ENCODE assay signal across 33 cellular contexts in the genomic region with DNA sequence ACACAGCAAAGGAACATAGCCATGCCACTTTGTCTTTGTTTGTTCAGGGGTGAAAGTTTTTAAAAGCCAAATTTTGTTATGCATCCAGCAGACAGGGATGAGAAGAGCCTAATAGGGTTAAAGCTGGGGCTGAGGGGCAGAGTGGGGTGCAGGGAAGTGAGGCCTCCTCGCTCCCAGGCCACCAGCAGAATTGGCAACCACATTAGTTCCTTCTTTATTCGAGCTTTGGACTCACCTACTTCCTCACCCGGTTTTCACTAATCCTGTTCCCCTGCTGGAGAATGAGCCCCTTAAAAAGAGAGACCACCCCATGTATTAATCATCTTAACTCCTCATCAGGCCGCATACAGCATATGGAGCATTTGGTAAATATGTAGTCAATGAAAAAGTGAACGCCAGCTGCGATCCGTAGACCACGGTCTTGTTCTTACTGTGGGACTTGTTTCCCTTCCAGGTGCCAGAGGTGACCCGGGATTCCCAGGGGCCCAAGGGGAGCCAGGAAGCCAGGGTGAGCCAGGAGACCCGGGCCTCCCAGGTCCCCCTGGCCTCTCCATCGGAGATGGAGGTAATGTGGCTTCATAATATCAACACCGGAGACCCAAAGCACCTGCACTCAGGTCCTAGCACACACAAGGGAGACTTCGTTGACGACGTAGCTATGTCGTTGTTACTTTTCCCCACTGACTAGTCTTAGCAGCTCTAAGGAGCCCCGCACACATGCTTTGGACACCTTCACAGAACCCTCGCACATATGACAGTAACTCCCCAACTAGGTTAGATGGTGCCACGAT.
A peak's percentile ranks its signal among the peaks of the same experiment; 100 is the strongest.
DNase-seq lines count a peak whose midpoint lies in the region; ATAC-seq, FAIRE-seq and TF ChIP-seq lines count a peak whose summit lies in the region.
"Had no signal": no experiment of that assay in that cellular context is flagged by ENCODE, and none has a peak within 500 bp of the region (broad histone marks: within the 10 kb centered on the region; RNA-seq: fewer than 3 reads in every experiment).

No MANE protein-coding gene starts in this region.

- H2AFZ ChIP-seq in PC-3 (ENCODE audit: low read length), result no peak overlapping the region
- H2AFZ ChIP-seq in keratinocyte (ENCODE audit: control insufficient read depth, low read length), result no peak overlapping the region

- DNase-seq in CD1c-positive myeloid dendritic cell (ENCODE audit: extremely low spot score) (peak; percentile 60), PC-3 (no peak), keratinocyte (ENCODE audit: low read depth, low spot score) (no peak), osteocyte (ENCODE audit: extremely low spot score, unreplicated experiment) (no peak), SHP77 (lab: John Stamatoyannopoulos, UW) (no peak), hepatic stellate cell (ENCODE audit: low spot score) (no peak), NCI-H526 treated with DMSO at 0.1 percent for 48 hours (lab: John Stamatoyannopoulos, UW) (no peak)
- no peak for DNase-seq in T-helper 2 cell treated with Interferon-gamma antibody and Interleukin-4, amounts not matched to agents 5 μg/mL and 100 μg/mL, for 36 hours (ENCODE audit: low spot score)
- DNase-seq: activated CD4-positive, alpha-beta T cell treated with anti-CD3 and anti-CD28 coated beads, Interleukin-2, amount 10 ng/mL, durations not matched to agents 7 days and 5 days; activated effector memory CD4-positive, alpha-beta T cell treated with anti-CD3 and anti-CD28 coated beads, Interleukin-2, amount 50 U/mL, for 16 hours; activated naive CD8-positive, alpha-beta T cell treated with anti-CD3 and anti-CD28 coated beads for 36 hours; activated T-cell treated with anti-CD3 and anti-CD28 coated beads, Interleukin-2, amount 50 U/mL, for 24 hours; anterior cingulate cortex; CD4-positive, alpha-beta memory T cell; colonic mucosa; effector CD8-positive, alpha-beta T cell; immature natural killer cell; MV-4-11; natural killer cell; NCI-H1436; NCI-H2081 treated with DMSO at 0.1 percent for 48 hours; NCI-H226; NCI-H774; retina; RPMI8226; small intestine; stimulated activated CD4-positive, alpha-beta T cell treated with anti-CD3 and anti-CD28 coated beads, Interleukin-1b, Interleukin-23, amount 100 ng/mL, for 48 hours; stimulated activated naive CD8-positive, alpha-beta T cell treated with anti-CD3 and anti-CD28 coated beads, Interleukin-15, Interleukin-2, amounts not matched to agents 100 U/mL and 50 U/mL, for 24 hours; testis had no signal

- peak overlapping the region; percentile 54 for H3K27ac Mint-ChIP-seq in osteocyte (ENCODE audit: unreplicated experiment)
- H3K27ac Mint-ChIP-seq in T-helper 2 cell treated with Interferon-gamma antibody and Interleukin-4, amounts not matched to agents 5 μg/mL and 100 μg/mL, for 36 hours, result no peak overlapping the region
- H3K27ac Mint-ChIP-seq: activated CD4-positive, alpha-beta T cell treated with anti-CD3 and anti-CD28 coated beads, Interleukin-2, amount 10 ng/mL, durations not matched to agents 7 days and 5 days; activated naive CD8-positive, alpha-beta T cell treated with anti-CD3 and anti-CD28 coated beads for 36 hours; activated T-cell treated with anti-CD3 and anti-CD28 coated beads, Interleukin-2, amount 50 U/mL, for 24 hours; immature natural killer cell; memory B cell; natural killer cell had no signal

- BruUV-seq in PC-3 (replicated peaks; lab: Mats Ljungman, UMichigan), result no TSS peak

- H3K9me1 ChIP-seq in keratinocyte (ENCODE audit: control insufficient read depth, extremely low read depth, insufficient read depth, low read length), result no peaks in the 10 kb centered on the region

- H3K4me2 ChIP-seq in PC-3 (ENCODE audit: low read length), result peak overlapping the region; percentile 59; the same call in 1 of the 2 replicates
- no peak overlapping the region for H3K4me2 ChIP-seq in keratinocyte (ENCODE audit: control insufficient read depth, extremely low read depth, insufficient read depth, low read depth, low read length)

- H3K9me2 ChIP-seq in PC-3 (replicated peaks; ENCODE audit: low read length), result no peaks in the 10 kb centered on the region

- intact Hi-C loops in PC-3 (cut with micrococcal nuclease), result no loop called here

- ATAC-seq in PC-3, result no peak
- ATAC-seq: natural killer cell; stimulated activated naive CD8-positive, alpha-beta T cell treated with anti-CD3 and anti-CD28 coated beads, Interleukin-15, Interleukin-2, amounts not matched to agents 100 U/mL and 50 U/mL, for 24 hours; WTC11 had no signal

- H3K9me3 ChIP-seq in PC-3 (ENCODE audit: low read length) (no peaks in the 10 kb centered on the region), keratinocyte (ENCODE audit: control insufficient read depth, low read depth, low read length) (no peaks in the 10 kb centered on the region)
- H3K9me3 ChIP-seq: colonic mucosa, ovary, testis, uterus had no signal

- dilution Hi-C loops in keratinocyte (cut with MboI; ENCODE audit: extremely low pct_ligation_motif_present, low sequenced_read_pairs), result no loop called here

- H3K4me3 ChIP-seq in PC-3 (ENCODE audit: low read length), result no peak overlapping the region
- H3K4me3 ChIP-seq in keratinocyte (ENCODE audit: control insufficient read depth in 2 of 3, extremely low read depth in 1 of 3, insufficient read depth in 2 of 3, low read depth in 1 of 3, low read length in 3 of 3), result no peak overlapping the region
- H3K4me3 ChIP-seq: colonic mucosa, ovary, testis, uterus had no signal

- H3K27ac ChIP-seq in PC-3 (ENCODE audit: low read length) (no peak overlapping the region), keratinocyte (ENCODE audit: control insufficient read depth, insufficient read depth, low read length) (no peak overlapping the region)
- H3K27ac ChIP-seq: colonic mucosa, ovary, testis had no signal

- no peaks in the 10 kb centered on the region for H3F3A ChIP-seq in PC-3 (ENCODE audit: low read length, unreplicated experiment)

- H3K4me1 ChIP-seq in PC-3 (ENCODE audit: insufficient read depth, low read length) (peaks cover 46% of the 10 kb centered on the region), keratinocyte (ENCODE audit: control insufficient read depth, extremely low read depth, insufficient read depth, low read length) (peaks cover 46% of the 10 kb centered on the region)
- H3K4me1 ChIP-seq: colonic mucosa, testis, uterus had no signal

- POLR2A ChIA-PET in PC-3 (lab: Charles Lee; ENCODE audit: unreplicated experiment), result no interaction called here

- CTCF ChIA-PET in PC-3 (lab: Charles Lee), result no interaction called here

- TF ChIP-seq CTCF in PC-3 (conservative IDR thresholded peaks at IDR 0.05; ENCODE audit: low read depth, low read length) (no peak), keratinocyte (optimal IDR thresholded peaks at IDR 0.05 in 1 of 3, IDR thresholded peaks at IDR 0.05 in 1 of 3, conservative IDR thresholded peaks at IDR 0.05 in 1 of 3; ENCODE audit: extremely low read depth in 1 of 3, insufficient read depth in 2 of 3, low read length in 3 of 3) (no peak), osteocyte (IDR thresholded peaks at IDR 0.05) (no peak)

- no peaks in the 10 kb centered on the region; the same call in 1 of the 2 replicates for H3K36me3 ChIP-seq in PC-3 (ENCODE audit: low read depth, low read length)
- peaks cover 0 to 17% of the 10 kb centered on the region in 2 experiments for H3K36me3 ChIP-seq in keratinocyte (ENCODE audit: control insufficient read depth in 2 of 2, extremely low read depth in 1 of 2, insufficient read depth in 2 of 2, low read length in 2 of 2)
- H3K36me3 ChIP-seq: colonic mucosa, ovary, uterus had no signal

- no peak overlapping the region for H3K9ac ChIP-seq in PC-3 (ENCODE audit: low read length)
- no peak overlapping the region for H3K9ac ChIP-seq in keratinocyte (ENCODE audit: control insufficient read depth, extremely low read depth, insufficient read depth, low read length)

- H4K20me1 ChIP-seq in PC-3 (ENCODE audit: low read length), result no peaks in the 10 kb centered on the region
- H4K20me1 ChIP-seq in keratinocyte (ENCODE audit: control insufficient read depth, extremely low read depth, insufficient read depth, low read length), result no peaks in the 10 kb centered on the region

- no peaks in the 10 kb centered on the region for H3K79me2 ChIP-seq in PC-3 (ENCODE audit: low read length)
- H3K79me2 ChIP-seq in keratinocyte (ENCODE audit: control insufficient read depth, insufficient read depth, low read length), result no peaks in the 10 kb centered on the region

- peak; percentile 48 for FAIRE-seq in keratinocyte (lab: Jason Lieb, UNC)
- FAIRE-seq: small intestine had no signal

- peaks cover 53% of the 10 kb centered on the region for H3K4me1 Mint-ChIP-seq in osteocyte (ENCODE audit: unreplicated experiment)
- no peaks in the 10 kb centered on the region for H3K4me1 Mint-ChIP-seq in T-helper 2 cell treated with Interferon-gamma antibody and Interleukin-4, amounts not matched to agents 5 μg/mL and 100 μg/mL, for 36 hours (ENCODE audit: low read depth)
- H3K4me1 Mint-ChIP-seq: activated CD4-positive, alpha-beta T cell treated with anti-CD3 and anti-CD28 coated beads, Interleukin-2, amount 10 ng/mL, durations not matched to agents 7 days and 5 days; CD4-positive, alpha-beta memory T cell; immature natural killer cell; natural killer cell had no signal

- peaks cover 53% of the 10 kb centered on the region for H3K36me3 Mint-ChIP-seq in osteocyte (ENCODE audit: unreplicated experiment)
- no peaks in the 10 kb centered on the region for H3K36me3 Mint-ChIP-seq in T-helper 2 cell treated with Interferon-gamma antibody and Interleukin-4, amounts not matched to agents 5 μg/mL and 100 μg/mL, for 36 hours (ENCODE audit: low read depth)
- H3K36me3 Mint-ChIP-seq: activated naive CD8-positive, alpha-beta T cell treated with anti-CD3 and anti-CD28 coated beads for 36 hours; CD4-positive, alpha-beta memory T cell; immature natural killer cell; memory B cell; natural killer cell had no signal

- H3K27me3 ChIP-seq in PC-3 (ENCODE audit: low read length), result no peaks in the 10 kb centered on the region
- H3K27me3 ChIP-seq in keratinocyte (ENCODE audit: control insufficient read depth, extremely low read depth, insufficient read depth, low read length), result no peaks in the 10 kb centered on the region
- H3K27me3 ChIP-seq: colonic mucosa, ovary, testis, uterus had no signal

- H3K27me3 Mint-ChIP-seq in osteocyte (ENCODE audit: unreplicated experiment), result no peaks in the 10 kb centered on the region
- H3K27me3 Mint-ChIP-seq in T-helper 2 cell treated with Interferon-gamma antibody and Interleukin-4, amounts not matched to agents 5 μg/mL and 100 μg/mL, for 36 hours (ENCODE audit: low read depth), result peaks cover 14% of the 10 kb centered on the region

- H3K9me3 Mint-ChIP-seq in osteocyte (ENCODE audit: unreplicated experiment), result no peaks in the 10 kb centered on the region
- no peaks in the 10 kb centered on the region for H3K9me3 Mint-ChIP-seq in T-helper 2 cell treated with Interferon-gamma antibody and Interleukin-4, amounts not matched to agents 5 μg/mL and 100 μg/mL, for 36 hours
- H3K9me3 Mint-ChIP-seq: activated CD4-positive, alpha-beta T cell treated with anti-CD3 and anti-CD28 coated beads, Interleukin-2, amount 10 ng/mL, durations not matched to agents 7 days and 5 days; activated naive CD8-positive, alpha-beta T cell treated with anti-CD3 and anti-CD28 coated beads for 36 hours; activated T-cell treated with anti-CD3 and anti-CD28 coated beads, Interleukin-2, amount 50 U/mL, for 24 hours; CD4-positive, alpha-beta memory T cell; immature natural killer cell; memory B cell; natural killer cell; WTC11 had no signal

- no peak overlapping the region for H3K4me3 Mint-ChIP-seq in osteocyte (ENCODE audit: unreplicated experiment)
- no peak overlapping the region for H3K4me3 Mint-ChIP-seq in T-helper 2 cell treated with Interferon-gamma antibody and Interleukin-4, amounts not matched to agents 5 μg/mL and 100 μg/mL, for 36 hours
- H3K4me3 Mint-ChIP-seq: activated CD4-positive, alpha-beta T cell treated with anti-CD3 and anti-CD28 coated beads, Interleukin-2, amount 10 ng/mL, durations not matched to agents 7 days and 5 days; activated naive CD8-positive, alpha-beta T cell treated with anti-CD3 and anti-CD28 coated beads for 36 hours; activated T-cell treated with anti-CD3 and anti-CD28 coated beads, Interleukin-2, amount 50 U/mL, for 24 hours; CD4-positive, alpha-beta memory T cell; immature natural killer cell; memory B cell; natural killer cell; WTC11 had no signal
